Comparison of ENCODE assay signal across 12 cellular contexts in genomic region chr5:139395844-139396640, GRCh38. TPM values are rescaled to one million over a fixed set of nuclear protein-coding genes. Genes with fewer than 3 reads are reported as not detected.
DNase-seq lines count a peak whose midpoint lies in the region; ATAC-seq lines count a peak whose summit lies in the region.
"Had no signal": no experiment of that assay in that cellular context is flagged by ENCODE, and none has a peak within 500 bp of the region (broad histone marks: within the 10 kb centered on the region; RNA-seq: fewer than 3 reads in every experiment).

No MANE protein-coding gene starts in this region.

- peaks cover 3% of the 10 kb centered on the region; the same call in 1 of the 2 replicates for H3K36me3 ChIP-seq in H7 (replicated peaks; ENCODE audit: control insufficient read depth, insufficient read depth, low read length)

- H3K4me3 ChIP-seq in H7 (ENCODE audit: insufficient read depth, low read depth, low read length): no peak overlapping the region

- H3K27me3 ChIP-seq in H7 (ENCODE audit: control insufficient read depth, insufficient read depth, low read length): peaks cover 31% of the 10 kb centered on the region

- H3K36me3 Mint-ChIP-seq in activated T-helper 17 cell treated with anti-CD3 and anti-CD28 coated beads, Interleukin-2, amount 50 U/mL, for 72 hours (ENCODE audit: low read depth): peaks cover 64% of the 10 kb centered on the region
- H3K36me3 Mint-ChIP-seq in natural killer cell treated with Interleukin-12 subunit alpha and Interleukin-12 subunit beta and Interleukin-15 and Interleukin-18, amount 100 ng/mL, for 72 hours: no peaks in the 10 kb centered on the region

- H3K4me1 Mint-ChIP-seq in activated T-helper 17 cell treated with anti-CD3 and anti-CD28 coated beads, Interleukin-2, amount 50 U/mL, for 72 hours: peaks cover 28% of the 10 kb centered on the region
- peaks cover 33 to 37% of the 10 kb centered on the region in 2 donors for H3K4me1 Mint-ChIP-seq in natural killer cell treated with Interleukin-12 subunit alpha and Interleukin-12 subunit beta and Interleukin-15 and Interleukin-18, amount 100 ng/mL, for 72 hours (ENCODE audit: low read depth in 2 of 2)

- no peaks in the 10 kb centered on the region for H3K9me3 Mint-ChIP-seq in activated T-helper 17 cell treated with anti-CD3 and anti-CD28 coated beads, Interleukin-2, amount 50 U/mL, for 72 hours
- H3K9me3 Mint-ChIP-seq in natural killer cell treated with Interleukin-12 subunit alpha and Interleukin-12 subunit beta and Interleukin-15 and Interleukin-18, amount 100 ng/mL, for 72 hours: no peaks in the 10 kb centered on the region
- H3K9me3 Mint-ChIP-seq: activated B cell treated with CpG ODN at 0.5 μM for 24 hours; activated naive CD8-positive, alpha-beta T cell treated with anti-CD3 and anti-CD28 coated beads, Interleukin-2, amount 10 ng/mL, durations not matched to agents 7 days and 5 days; stimulated activated naive CD8-positive, alpha-beta T cell treated with anti-CD3 and anti-CD28 coated beads, Interleukin-15, amount 100 ng/mL, for 72 hours had no signal

- H3K4me3 Mint-ChIP-seq in activated T-helper 17 cell treated with anti-CD3 and anti-CD28 coated beads, Interleukin-2, amount 50 U/mL, for 72 hours: peak overlapping the region; percentile 59
- H3K4me3 Mint-ChIP-seq in natural killer cell treated with Interleukin-12 subunit alpha and Interleukin-12 subunit beta and Interleukin-15 and Interleukin-18, amount 100 ng/mL, for 72 hours: peak overlapping the region; percentile 42

- DNase-seq in EH (ENCODE audit: low read depth) (peak; percentile 46), H7 (peak; percentile 54), HK-2 (ENCODE audit: unreplicated experiment) (no peak)
- DNase-seq in natural killer cell treated with Interleukin-12 subunit alpha and Interleukin-12 subunit beta and Interleukin-15 and Interleukin-18, amount 100 ng/mL, for 72 hours (ENCODE audit: low spot score): no peak
- DNase-seq: activated B cell treated with CpG ODN at 0.5 μM for 24 hours; activated naive CD8-positive, alpha-beta T cell treated with anti-CD3 and anti-CD28 coated beads, Interleukin-2, amount 10 ng/mL, durations not matched to agents 7 days and 5 days; GDM1; NCI-H1694; stimulated activated naive CD8-positive, alpha-beta T cell treated with anti-CD3 and anti-CD28 coated beads, Interleukin-15, amount 100 ng/mL, for 72 hours had no signal

- H3K27ac Mint-ChIP-seq in activated T-helper 17 cell treated with anti-CD3 and anti-CD28 coated beads, Interleukin-2, amount 50 U/mL, for 72 hours: no peak overlapping the region
- peak overlapping the region in 1 of 2 donors; percentile 17 for H3K27ac Mint-ChIP-seq in natural killer cell treated with Interleukin-12 subunit alpha and Interleukin-12 subunit beta and Interleukin-15 and Interleukin-18, amount 100 ng/mL, for 72 hours
- H3K27ac Mint-ChIP-seq: activated B cell treated with CpG ODN at 0.5 μM for 24 hours; activated naive CD8-positive, alpha-beta T cell treated with anti-CD3 and anti-CD28 coated beads, Interleukin-2, amount 10 ng/mL, durations not matched to agents 7 days and 5 days had no signal

- ATAC-seq in activated T-helper 17 cell treated with anti-CD3 and anti-CD28 coated beads, Interleukin-2, amount 50 U/mL, for 72 hours (replicated peaks): no peak
- ATAC-seq in natural killer cell treated with Interleukin-12 subunit alpha and Interleukin-12 subunit beta and Interleukin-15 and Interleukin-18, amount 100 ng/mL, for 72 hours: no peak
- ATAC-seq in HG03565 (IDR thresholded peaks at IDR 0.05; ENCODE audit: unreplicated experiment): no peak
- no peak for ATAC-seq in GM18519 (IDR thresholded peaks at IDR 0.05; ENCODE audit: low FRiP score, unreplicated experiment)
- ATAC-seq: stimulated activated naive CD8-positive, alpha-beta T cell treated with anti-CD3 and anti-CD28 coated beads, Interleukin-15, amount 100 ng/mL, for 72 hours had no signal

- H3K27me3 Mint-ChIP-seq in activated T-helper 17 cell treated with anti-CD3 and anti-CD28 coated beads, Interleukin-2, amount 50 U/mL, for 72 hours: no peaks in the 10 kb centered on the region
- no peaks in the 10 kb centered on the region for H3K27me3 Mint-ChIP-seq in natural killer cell treated with Interleukin-12 subunit alpha and Interleukin-12 subunit beta and Interleukin-15 and Interleukin-18, amount 100 ng/mL, for 72 hours
- H3K27me3 Mint-ChIP-seq: activated B cell treated with CpG ODN at 0.5 μM for 24 hours; activated naive CD8-positive, alpha-beta T cell treated with anti-CD3 and anti-CD28 coated beads, Interleukin-2, amount 10 ng/mL, durations not matched to agents 7 days and 5 days; stimulated activated naive CD8-positive, alpha-beta T cell treated with anti-CD3 and anti-CD28 coated beads, Interleukin-15, amount 100 ng/mL, for 72 hours had no signal

RNA-seq across cellular contexts. Expression of gene PROB1, which starts 1.1 kb away (rescaled TPM):
- total RNA-seq in H7 (2014; rRNA removed; shearing (Covaris generic)): 1.4 and 1.7 TPM in 2 replicates
- 1 to 10 TPM; 4.7 to 6.4 TPM for total RNA-seq in activated T-helper 17 cell treated with anti-CD3 and anti-CD28 coated beads, Interleukin-2, amount 50 U/mL, for 72 hours
- total RNA-seq in natural killer cell treated with Interleukin-12 subunit alpha and Interleukin-12 subunit beta and Interleukin-15 and Interleukin-18, amount 100 ng/mL, for 72 hours: 1 to 10 TPM; 3.4 to 6.6 TPM

RNA-seq across cellular contexts. Expression of gene MZB1, which starts 6.3 kb away (rescaled TPM):
- 0.18 TPM in 1 of 2 replicates, not detected in the other for total RNA-seq in H7 (2014; rRNA removed; shearing (Covaris generic))
- total RNA-seq in activated T-helper 17 cell treated with anti-CD3 and anti-CD28 coated beads, Interleukin-2, amount 50 U/mL, for 72 hours: 10 to 100 TPM; 39.9 to 55.2 TPM
- 10 to 100 TPM; 10.3 to 27.6 TPM for total RNA-seq in natural killer cell treated with Interleukin-12 subunit alpha and Interleukin-12 subunit beta and Interleukin-15 and Interleukin-18, amount 100 ng/mL, for 72 hours

RNA-seq across cellular contexts. Expression of gene SPATA24, which starts 7.8 kb away (rescaled TPM):
- total RNA-seq in H7 (2014; rRNA removed; shearing (Covaris generic)): 7.7 and 8.6 TPM in 2 replicates
- 1 to 10 TPM; 5.6 to 9.2 TPM for total RNA-seq in activated T-helper 17 cell treated with anti-CD3 and anti-CD28 coated beads, Interleukin-2, amount 50 U/mL, for 72 hours
- total RNA-seq in natural killer cell treated with Interleukin-12 subunit alpha and Interleukin-12 subunit beta and Interleukin-15 and Interleukin-18, amount 100 ng/mL, for 72 hours: 1 to 10 TPM; 6.4 to 7.2 TPM

RNA-seq across cellular contexts. Expression of gene SLC23A1, which starts 12.9 kb away (rescaled TPM):
- total RNA-seq in H7 (2014; rRNA removed; shearing (Covaris generic)): not detected in 2 replicates
- total RNA-seq in activated T-helper 17 cell treated with anti-CD3 and anti-CD28 coated beads, Interleukin-2, amount 50 U/mL, for 72 hours: 1 to 10 TPM in 1 of 2 donors, under 1 TPM in 1; 0.95 to 1.6 TPM
- total RNA-seq in natural killer cell treated with Interleukin-12 subunit alpha and Interleukin-12 subunit beta and Interleukin-15 and Interleukin-18, amount 100 ng/mL, for 72 hours: under 1 TPM; 0.36 to 0.78 TPM

RNA-seq across cellular contexts. Expression of gene DNAJC18, which starts 43.3 kb away (rescaled TPM):
- total RNA-seq in H7 (2014; rRNA removed; shearing (Covaris generic)): 6.3 and 9.8 TPM in 2 replicates
- 10 to 100 TPM; 23.4 to 41.5 TPM for total RNA-seq in activated T-helper 17 cell treated with anti-CD3 and anti-CD28 coated beads, Interleukin-2, amount 50 U/mL, for 72 hours
- total RNA-seq in natural killer cell treated with Interleukin-12 subunit alpha and Interleukin-12 subunit beta and Interleukin-15 and Interleukin-18, amount 100 ng/mL, for 72 hours: 10 to 100 TPM; 11.9 to 12.6 TPM

Comparison
In these comparisons a context has a peak if more than half of its experiments do, and no peak if none do; other contexts are left out.
1. DNase-seq: peak in EH (single experiment) and H7 (single experiment); none in natural killer cell treated with Interleukin-12 subunit alpha and Interleukin-12 subunit beta and Interleukin-15 and Interleukin-18, amount 100 ng/mL, for 72 hours (single experiment) and HK-2 (single experiment).